In genomic region chr11:14927146-14927545, GRCh38 we compare ENCODE assay signal across 29 cellular contexts. TPM values are rescaled to one million over a fixed set of nuclear protein-coding genes. Genes with fewer than 3 reads are reported as not detected.
DNase-seq lines count a peak whose midpoint lies in the region; ATAC-seq and TF ChIP-seq lines count a peak whose summit lies in the region.
"Had no signal": no experiment of that assay in that cellular context is flagged by ENCODE, and none has a peak within 500 bp of the region (broad histone marks: within the 10 kb centered on the region; RNA-seq: fewer than 3 reads in every experiment).

No MANE protein-coding gene starts in this region.

- H2BK12ac ChIP-seq in H9 (ENCODE audit: insufficient read length, low read depth, low read length) = no peak overlapping the region

- DNase-seq in AG10803 (ENCODE audit: low read depth) (peak; percentile 85), HT1080 (ENCODE audit: low read depth) (peak; percentile 39), astrocyte of the spinal cord (ENCODE audit: low read depth, low spot score) (peak; percentile 36), foreskin keratinocyte (peak; percentile 32 to 77), left ventricle myocardium inferior (no peak), mesothelial cell of epicardium (ENCODE audit: low spot score in 2 of 2, unreplicated experiment in 2 of 2) (no peak), H9 (no peak)
- no peak for DNase-seq in activated naive CD4-positive, alpha-beta T cell treated with anti-CD3 and anti-CD28 coated beads, Interleukin-2, amount 10 ng/mL, durations not matched to agents 7 days and 5 days
- DNase-seq: activated T-cell treated with anti-CD3 and anti-CD28 coated beads, Interleukin-2, amount 50 U/mL, for 24 hours; adrenal gland; C1 segment of cervical spinal cord; central memory CD4-positive, alpha-beta T cell; dermis blood vessel endothelial cell; H7; mesenchymal stem cell; naive thymus-derived CD8-positive, alpha-beta T cell; NCI-H1694 treated with DMSO at 0.1 percent for 48 hours; NCI-H82; OCI-M1; retina; Right ventricle myocardium superior; stimulated activated CD4-positive, alpha-beta T cell treated with anti-CD3 and anti-CD28 coated beads, Interleukin-4, amount 100 ng/mL, for 4 hours; stimulated activated naive CD8-positive, alpha-beta T cell treated with anti-CD3 and anti-CD28 coated beads, Interleukin-15, Interleukin-2, amounts not matched to agents 100 U/mL and 50 U/mL, for 24 hours; SW 1271; tibial artery had no signal

- in situ Hi-C loops in astrocyte of the spinal cord (cut with HindIII; ENCODE audit: low sequenced_read_pairs) = no loop called here

- H3K4me3 ChIP-seq in AG10803 (ENCODE audit: low read length) = no peak overlapping the region
- H3K4me3 ChIP-seq in astrocyte of the spinal cord (ENCODE audit: low read depth, low read length) = no peak overlapping the region
- no peak overlapping the region for H3K4me3 ChIP-seq in left ventricle myocardium inferior
- H3K4me3 ChIP-seq: adrenal gland, K562, tibial artery had no signal

- no peak overlapping the region for H3K18ac ChIP-seq in H9 (ENCODE audit: insufficient read length, low read depth, low read length)

- no peak overlapping the region for H3K23ac ChIP-seq in H9 (ENCODE audit: insufficient read length, low read depth, low read length)

- H3K56ac ChIP-seq in H9 (ENCODE audit: insufficient read length, low read depth, low read length) = no peak overlapping the region

- H3K9me3 Mint-ChIP-seq in activated naive CD4-positive, alpha-beta T cell treated with anti-CD3 and anti-CD28 coated beads, Interleukin-2, amount 10 ng/mL, durations not matched to agents 7 days and 5 days = peaks cover 7% of the 10 kb centered on the region
- H3K9me3 Mint-ChIP-seq in mesothelial cell of epicardium (peaks cover 11% of the 10 kb centered on the region), H9 (peaks cover 2 to 5% of the 10 kb centered on the region in 2 experiments; a peak in 2 of 5 replicates)

- H3K4ac ChIP-seq in H9 (ENCODE audit: low read depth, low read length) = no peak overlapping the region

- no peaks in the 10 kb centered on the region for H3K23me2 ChIP-seq in H9 (ENCODE audit: insufficient read length, low read depth, low read length, poor library complexity, severe bottlenecking)

- H3K27me3 ChIP-seq in foreskin keratinocyte (peaks cover 2% of the 10 kb centered on the region), left ventricle myocardium inferior (ENCODE audit: low read depth) (peaks cover 63% of the 10 kb centered on the region), H9 (ENCODE audit: insufficient read depth, low read length) (no peaks in the 10 kb centered on the region)
- H3K27me3 ChIP-seq: adrenal gland had no signal

- peak; percentile 82 for ATAC-seq in foreskin keratinocyte
- ATAC-seq: activated CD4-positive, CD25-positive, alpha-beta regulatory T cell treated with anti-CD3 and anti-CD28 coated beads, Interleukin-2, amount 50 U/mL, for 24 hours; K562; naive thymus-derived CD8-positive, alpha-beta T cell; stimulated activated naive CD8-positive, alpha-beta T cell treated with anti-CD3 and anti-CD28 coated beads, Interleukin-15, Interleukin-2, amounts not matched to agents 100 U/mL and 50 U/mL, for 24 hours had no signal

- H3K36me3 ChIP-seq in left ventricle myocardium inferior = no peaks in the 10 kb centered on the region
- H3K36me3 ChIP-seq: adrenal gland, tibial artery had no signal

- no peak overlapping the region for H2BK20ac ChIP-seq in H9 (ENCODE audit: low read depth, low read length, poor library complexity, severe bottlenecking)

- H3K79me1 ChIP-seq in H9 (ENCODE audit: insufficient read depth, low read depth, low read length, poor library complexity, severe bottlenecking) = no peaks in the 10 kb centered on the region

- no peak for TF ChIP-seq CTCF in AG10803 (conservative IDR thresholded peaks at IDR 0.05; ENCODE audit: low read length)
- no peak for TF ChIP-seq CTCF in astrocyte of the spinal cord (IDR thresholded peaks at IDR 0.05; ENCODE audit: low read depth, low read length)
- no peak for TF ChIP-seq CTCF in foreskin keratinocyte (conservative IDR thresholded peaks at IDR 0.05)
- no peak for TF ChIP-seq CTCF in left ventricle myocardium inferior (IDR thresholded peaks at IDR 0.05; ENCODE audit: borderline replicate concordance)
- TF ChIP-seq CTCF in mesothelial cell of epicardium (IDR thresholded peaks at IDR 0.05; ENCODE audit: unreplicated experiment) = no peak
- TF ChIP-seq CTCF in H9 (conservative IDR thresholded peaks at IDR 0.05) = no peak

- H3K4me3 Mint-ChIP-seq in activated naive CD4-positive, alpha-beta T cell treated with anti-CD3 and anti-CD28 coated beads, Interleukin-2, amount 10 ng/mL, durations not matched to agents 7 days and 5 days = no peak overlapping the region
- H3K4me3 Mint-ChIP-seq in mesothelial cell of epicardium (no peak overlapping the region), H9 (no peak overlapping the region)
- H3K4me3 Mint-ChIP-seq: activated T-cell treated with anti-CD3 and anti-CD28 coated beads, Interleukin-2, amount 50 U/mL, for 24 hours; naive thymus-derived CD8-positive, alpha-beta T cell had no signal

- H4K8ac ChIP-seq in H9 (replicated peaks; ENCODE audit: insufficient read length, low read depth, low read length) = no peak overlapping the region

- no peaks in the 10 kb centered on the region for H3K4me1 ChIP-seq in foreskin keratinocyte
- no peaks in the 10 kb centered on the region for H3K4me1 ChIP-seq in left ventricle myocardium inferior
- H3K4me1 ChIP-seq in H9 (ENCODE audit: insufficient read depth, low read length) = no peaks in the 10 kb centered on the region
- H3K4me1 ChIP-seq: adrenal gland, tibial artery had no signal

- intact Hi-C loops in left ventricle myocardium inferior (cut with micrococcal nuclease) = no loop called here

- H2AK5ac ChIP-seq in H9 (ENCODE audit: insufficient read length, low read length) = no peak overlapping the region

- no peak overlapping the region for H3K27ac Mint-ChIP-seq in activated naive CD4-positive, alpha-beta T cell treated with anti-CD3 and anti-CD28 coated beads, Interleukin-2, amount 10 ng/mL, durations not matched to agents 7 days and 5 days
- H3K27ac Mint-ChIP-seq in mesothelial cell of epicardium (no peak overlapping the region), H9 (no peak overlapping the region)
- H3K27ac Mint-ChIP-seq: activated T-cell treated with anti-CD3 and anti-CD28 coated beads, Interleukin-2, amount 50 U/mL, for 24 hours had no signal

- no peak overlapping the region for H4K91ac ChIP-seq in H9 (ENCODE audit: insufficient read length, low read depth, low read length)

- CTCF ChIA-PET in activated naive CD4-positive, alpha-beta T cell treated with anti-CD3 and anti-CD28 coated beads, Interleukin-2, amount 10 ng/mL, durations not matched to agents 7 days and 5 days (lab: Charles Lee) = no interaction called here

- no peaks in the 10 kb centered on the region for H3K4me1 Mint-ChIP-seq in activated naive CD4-positive, alpha-beta T cell treated with anti-CD3 and anti-CD28 coated beads, Interleukin-2, amount 10 ng/mL, durations not matched to agents 7 days and 5 days
- H3K4me1 Mint-ChIP-seq in mesothelial cell of epicardium (no peaks in the 10 kb centered on the region), H9 (no peaks in the 10 kb centered on the region)
- H3K4me1 Mint-ChIP-seq: naive thymus-derived CD8-positive, alpha-beta T cell had no signal

- no peak overlapping the region for H2BK15ac ChIP-seq in H9 (ENCODE audit: low read depth, low read length)

- H2BK5ac ChIP-seq in H9 (ENCODE audit: insufficient read length, low read length) = no peak overlapping the region

- no peak overlapping the region for H3T11ph ChIP-seq in H9 (ENCODE audit: low read length)

- no peaks in the 10 kb centered on the region for H3K79me2 ChIP-seq in H9 (ENCODE audit: insufficient read depth, low read length)

- no peaks in the 10 kb centered on the region for H4K20me1 ChIP-seq in H9 (ENCODE audit: control insufficient read depth, insufficient read depth, insufficient read length)

- no peak overlapping the region for H2BK120ac ChIP-seq in H9 (ENCODE audit: low read depth, low read length, poor library complexity, severe bottlenecking)

- H3K4me2 ChIP-seq in H9 (ENCODE audit: insufficient read depth, insufficient read length, low read length) = no peak overlapping the region

- H3K14ac ChIP-seq in H9 (ENCODE audit: insufficient read depth, low read length) = no peak overlapping the region

- H3K9ac ChIP-seq in H9 (ENCODE audit: extremely low read depth, insufficient read length, low read length) = no peak overlapping the region

- H3K36me3 Mint-ChIP-seq in activated naive CD4-positive, alpha-beta T cell treated with anti-CD3 and anti-CD28 coated beads, Interleukin-2, amount 10 ng/mL, durations not matched to agents 7 days and 5 days = no peaks in the 10 kb centered on the region
- H3K36me3 Mint-ChIP-seq in mesothelial cell of epicardium (no peaks in the 10 kb centered on the region), H9 (ENCODE audit: insufficient read depth in 1 of 3, low read depth in 3 of 3) (peaks cover 0 to 2% (median 0%) of the 10 kb centered on the region in 3 experiments; a peak in 2 of 7 replicates)

- H4K5ac ChIP-seq in H9 (ENCODE audit: insufficient read length, low read depth, low read length) = no peak overlapping the region

- no peak overlapping the region for H3K27ac ChIP-seq in foreskin keratinocyte
- H3K27ac ChIP-seq in left ventricle myocardium inferior (replicated peaks) = no peak overlapping the region
- H3K27ac ChIP-seq in H9 (ENCODE audit: insufficient read length, low read depth, low read length) = no peak overlapping the region
- H3K27ac ChIP-seq: adrenal gland, tibial artery had no signal

- H2AFZ ChIP-seq in H9 (ENCODE audit: low read length) = no peak overlapping the region

- H3K27me3 Mint-ChIP-seq in activated naive CD4-positive, alpha-beta T cell treated with anti-CD3 and anti-CD28 coated beads, Interleukin-2, amount 10 ng/mL, durations not matched to agents 7 days and 5 days = no peaks in the 10 kb centered on the region
- H3K27me3 Mint-ChIP-seq in mesothelial cell of epicardium (ENCODE audit: low read depth) (peaks cover 50% of the 10 kb centered on the region), H9 (ENCODE audit: low read depth) (peaks cover 3% of the 10 kb centered on the region)
- H3K27me3 Mint-ChIP-seq: activated T-cell treated with anti-CD3 and anti-CD28 coated beads, Interleukin-2, amount 50 U/mL, for 24 hours had no signal

- H3K9me3 ChIP-seq in left ventricle myocardium inferior (replicated peaks) (peaks cover 7% of the 10 kb centered on the region), H9 (ENCODE audit: control insufficient read depth, low read depth, low read length) (no peaks in the 10 kb centered on the region)
- H3K9me3 ChIP-seq: adrenal gland had no signal

RNA-seq across cellular contexts. Expression of gene CYP2R1, which starts 35.1 kb away (rescaled TPM):
- 4.0 and 5.9 TPM in 2 replicates for total RNA-seq in HT1080 (2014; rRNA removed; shearing (Covaris generic))
- polyA plus RNA-seq in HT1080 (2015; cell fraction: cytosol; rRNA removed) = 5.3 and 5.7 TPM in 2 replicates
- polyA plus RNA-seq in HT1080 (2015; cell fraction: nucleus; rRNA removed) = 16.2 TPM in 2 replicates
- total RNA-seq in foreskin keratinocyte (10.6 and 12.3 TPM in 2 replicates), left ventricle myocardium inferior (7.7 TPM), mesothelial cell of epicardium (12.8 to 15.5 TPM (median 13.8 TPM) in 3 replicates), H9 (2021) (8.8 and 10.3 TPM in 2 replicates)
- polyA plus RNA-seq in foreskin keratinocyte = 10.6 and 11.1 TPM in 2 replicates

RNA-seq across cellular contexts. Expression of gene CALCA, which starts 45.0 kb away (rescaled TPM):
- total RNA-seq in HT1080 (2014; rRNA removed; shearing (Covaris generic)) = not detected in 2 replicates
- not detected in 2 replicates for polyA plus RNA-seq in HT1080 (2015; cell fraction: cytosol; rRNA removed)
- polyA plus RNA-seq in HT1080 (2015; cell fraction: nucleus; rRNA removed) = not detected in 2 replicates
- total RNA-seq in foreskin keratinocyte (not detected in 2 replicates), left ventricle myocardium inferior (not detected), mesothelial cell of epicardium (not detected in 3 replicates), H9 (2021) (0.29 TPM in 1 of 2 replicates, not detected in the other)
- not detected in 2 replicates for polyA plus RNA-seq in foreskin keratinocyte
- total RNA-seq: Daoy; dermis blood vessel endothelial cell; glomerular endothelial cell; K562; naive thymus-derived CD8-positive, alpha-beta T cell; Right ventricle myocardium superior had no signal
- polyA plus RNA-seq: naive thymus-derived CD8-positive, alpha-beta T cell had no signal

Comparison
In these comparisons a context has a peak if more than half of its experiments do, and no peak if none do; other contexts are left out.
1. DNase-seq: peak in AG10803 (single experiment), HT1080 (single experiment), astrocyte of the spinal cord (single experiment) and foreskin keratinocyte (2 of 2); none in activated naive CD4-positive, alpha-beta T cell treated with anti-CD3 and anti-CD28 coated beads, Interleukin-2, amount 10 ng/mL, durations not matched to agents 7 days and 5 days (single experiment), left ventricle myocardium inferior (single experiment), mesothelial cell of epicardium (0 of 2) and H9 (single experiment).